In genomic region chr17:16920628-16921020, GRCh38 we compare ENCODE assay signal across 19 cellular contexts. TPM values are rescaled to one million over a fixed set of nuclear protein-coding genes. Genes with fewer than 3 reads are reported as not detected.
"Had no signal": no experiment of that assay in that cellular context is flagged by ENCODE, and none has a peak within 500 bp of the region (broad histone marks: within the 10 kb centered on the region; RNA-seq: fewer than 3 reads in every experiment).

No MANE protein-coding gene starts in this region.

- H3K9me3 Mint-ChIP-seq: activated CD4-positive, alpha-beta memory T cell treated with anti-CD3 and anti-CD28 coated beads, Interleukin-2, amount 10 ng/mL, durations not matched to agents 7 days and 5 days; activated naive CD4-positive, alpha-beta T cell treated with anti-CD3 and anti-CD28 coated beads, Interleukin-2, amount 50 U/mL, for 24 hours; activated T-helper 17 cell treated with anti-CD3 and anti-CD28 coated beads, Interleukin-2, amount 50 U/mL, for 72 hours; immature natural killer cell; nephron; stimulated activated effector memory CD8-positive, alpha-beta T cell treated with anti-CD3 and anti-CD28 coated beads, Interleukin-12 subunit alpha, Interleukin-12 subunit beta, amount 100 ng/mL, for 72 hours had no signal

- H3K27ac ChIP-seq: parathyroid adenoma, skin epidermis had no signal

- ATAC-seq: activated CD4-positive, CD25-positive, alpha-beta regulatory T cell treated with anti-CD3 and anti-CD28 coated beads, Interleukin-2, amount 50 U/mL, for 24 hours; activated T-helper 17 cell treated with anti-CD3 and anti-CD28 coated beads, Interleukin-2, amount 50 U/mL, for 72 hours; left cardiac atrium; stimulated activated effector memory CD8-positive, alpha-beta T cell treated with anti-CD3 and anti-CD28 coated beads, Interleukin-12 subunit alpha, Interleukin-12 subunit beta, amount 100 ng/mL, for 72 hours had no signal

- DNase-seq: activated CD4-positive, alpha-beta memory T cell treated with anti-CD3 and anti-CD28 coated beads, Interleukin-2, amount 10 ng/mL, durations not matched to agents 7 days and 5 days; amniotic stem cell; dermis blood vessel endothelial cell; immature natural killer cell; left cardiac atrium; retina; SIG-M5; T-helper 2 cell had no signal

- H3K36me3 Mint-ChIP-seq: activated naive CD4-positive, alpha-beta T cell treated with anti-CD3 and anti-CD28 coated beads, Interleukin-2, amount 50 U/mL, for 24 hours; brain; immature natural killer cell; stimulated activated effector memory CD8-positive, alpha-beta T cell treated with anti-CD3 and anti-CD28 coated beads, Interleukin-12 subunit alpha, Interleukin-12 subunit beta, amount 100 ng/mL, for 72 hours had no signal

- H3K79me2 ChIP-seq: parathyroid adenoma had no signal

- H3K9ac ChIP-seq: parathyroid adenoma had no signal

- H3K27ac Mint-ChIP-seq: activated CD4-positive, alpha-beta memory T cell treated with anti-CD3 and anti-CD28 coated beads, Interleukin-2, amount 10 ng/mL, durations not matched to agents 7 days and 5 days; activated naive CD4-positive, alpha-beta T cell treated with anti-CD3 and anti-CD28 coated beads, Interleukin-2, amount 50 U/mL, for 24 hours; activated T-helper 17 cell treated with anti-CD3 and anti-CD28 coated beads, Interleukin-2, amount 50 U/mL, for 72 hours; immature natural killer cell; nephron; stimulated activated effector memory CD8-positive, alpha-beta T cell treated with anti-CD3 and anti-CD28 coated beads, Interleukin-12 subunit alpha, Interleukin-12 subunit beta, amount 100 ng/mL, for 72 hours had no signal

- H3K4me3 Mint-ChIP-seq: activated CD4-positive, alpha-beta memory T cell treated with anti-CD3 and anti-CD28 coated beads, Interleukin-2, amount 10 ng/mL, durations not matched to agents 7 days and 5 days; activated naive CD4-positive, alpha-beta T cell treated with anti-CD3 and anti-CD28 coated beads, Interleukin-2, amount 50 U/mL, for 24 hours; activated T-helper 17 cell treated with anti-CD3 and anti-CD28 coated beads, Interleukin-2, amount 50 U/mL, for 72 hours; brain; immature natural killer cell; nephron; stimulated activated effector memory CD8-positive, alpha-beta T cell treated with anti-CD3 and anti-CD28 coated beads, Interleukin-12 subunit alpha, Interleukin-12 subunit beta, amount 100 ng/mL, for 72 hours had no signal

- H3K4me3 ChIP-seq: skin epidermis had no signal

- H3K4me1 ChIP-seq: parathyroid adenoma had no signal

- H3K27me3 Mint-ChIP-seq: activated naive CD4-positive, alpha-beta T cell treated with anti-CD3 and anti-CD28 coated beads, Interleukin-2, amount 50 U/mL, for 24 hours; activated T-helper 17 cell treated with anti-CD3 and anti-CD28 coated beads, Interleukin-2, amount 50 U/mL, for 72 hours had no signal

- H3K4me1 Mint-ChIP-seq: activated CD4-positive, alpha-beta memory T cell treated with anti-CD3 and anti-CD28 coated beads, Interleukin-2, amount 10 ng/mL, durations not matched to agents 7 days and 5 days; activated naive CD4-positive, alpha-beta T cell treated with anti-CD3 and anti-CD28 coated beads, Interleukin-2, amount 50 U/mL, for 24 hours; activated T-helper 17 cell treated with anti-CD3 and anti-CD28 coated beads, Interleukin-2, amount 50 U/mL, for 72 hours; immature natural killer cell had no signal

- H2AFZ ChIP-seq: parathyroid adenoma had no signal

RNA-seq across cellular contexts. Expression of gene TNFRSF13B, which starts 51.3 kb away (rescaled TPM):
- total RNA-seq: activated CD4-positive, alpha-beta memory T cell treated with anti-CD3 and anti-CD28 coated beads, Interleukin-2, amount 10 ng/mL, durations not matched to agents 7 days and 5 days; activated T-helper 17 cell treated with anti-CD3 and anti-CD28 coated beads, Interleukin-2, amount 50 U/mL, for 72 hours; dermis blood vessel endothelial cell; glomerular endothelial cell; left cardiac atrium; subcutaneous adipose tissue; urinary bladder had no signal
- polyA plus RNA-seq: immature natural killer cell had no signal
